In genomic region chr9:93857528-93857927, GRCh38 we compare ENCODE assay signal across 34 cellular contexts.
"Had no signal": no experiment of that assay in that cellular context is flagged by ENCODE, and none has a peak within 500 bp of the region (broad histone marks: within the 10 kb centered on the region; RNA-seq: fewer than 3 reads in every experiment).

No MANE protein-coding gene starts in this region.

- H3K4me3 ChIP-seq: ascending aorta, cardiac muscle cell had no signal

- H3K4me3 Mint-ChIP-seq: activated B cell treated with CpG ODN at 0.5 μM for 24 hours; activated CD4-positive, alpha-beta memory T cell treated with anti-CD3 and anti-CD28 coated beads for 36 hours; activated CD4-positive, alpha-beta T cell treated with anti-CD3 and anti-CD28 coated beads, Interleukin-2, amount 10 ng/mL, durations not matched to agents 24 days and 14 days; activated CD8-positive, alpha-beta T cell treated with anti-CD3 and anti-CD28 coated beads for 36 hours; activated naive CD4-positive, alpha-beta T cell treated with anti-CD3 and anti-CD28 coated beads, Interleukin-2, amount 10 ng/mL, durations not matched to agents 7 days and 5 days; activated naive CD4-positive, alpha-beta T cell treated with anti-CD3 and anti-CD28 coated beads, Interleukin-2, amount 50 U/mL, for 24 hours; activated naive CD8-positive, alpha-beta T cell; activated naive CD8-positive, alpha-beta T cell treated with anti-CD3 and anti-CD28 coated beads, Interleukin-2, amount 10 ng/mL, durations not matched to agents 7 days and 5 days; activated naive CD8-positive, alpha-beta T cell treated with anti-CD3 and anti-CD28 coated beads, Interleukin-2, amount 50 U/mL, for 24 hours; activated T-cell treated with anti-CD3 and anti-CD28 coated beads, Interleukin-2, amount 50 U/mL, for 24 hours; brain; central memory CD8-positive, alpha-beta T cell; T-helper 1 cell treated with Interleukin-12 subunit alpha and Interleukin-12 subunit beta and Interleukin-4 antibody, amounts not matched to agents 30 μg/mL and 1 μg/mL, for 36 hours; T-helper 2 cell treated with Interferon-gamma antibody and Interleukin-4, amounts not matched to agents 5 μg/mL and 100 μg/mL, for 36 hours had no signal

- H3K27ac Mint-ChIP-seq: activated B cell treated with CpG ODN at 0.5 μM for 24 hours; activated CD4-positive, alpha-beta memory T cell treated with anti-CD3 and anti-CD28 coated beads for 36 hours; activated CD4-positive, alpha-beta T cell treated with anti-CD3 and anti-CD28 coated beads, Interleukin-2, amount 10 ng/mL, durations not matched to agents 24 days and 14 days; activated CD8-positive, alpha-beta T cell treated with anti-CD3 and anti-CD28 coated beads for 36 hours; activated naive CD4-positive, alpha-beta T cell treated with anti-CD3 and anti-CD28 coated beads, Interleukin-2, amount 10 ng/mL, durations not matched to agents 7 days and 5 days; activated naive CD4-positive, alpha-beta T cell treated with anti-CD3 and anti-CD28 coated beads, Interleukin-2, amount 50 U/mL, for 24 hours; activated naive CD8-positive, alpha-beta T cell; activated naive CD8-positive, alpha-beta T cell treated with anti-CD3 and anti-CD28 coated beads, Interleukin-2, amount 10 ng/mL, durations not matched to agents 7 days and 5 days; activated naive CD8-positive, alpha-beta T cell treated with anti-CD3 and anti-CD28 coated beads, Interleukin-2, amount 50 U/mL, for 24 hours; activated T-cell treated with anti-CD3 and anti-CD28 coated beads, Interleukin-2, amount 50 U/mL, for 24 hours; activated T-helper 2 cell treated with anti-CD3 and anti-CD28 coated beads, Interferon-gamma antibody, Interleukin-2, Interleukin-4, amounts not matched to agents 10 μg/mL and 5 μg/mL and 100 μg/mL, durations not matched to agents 14 hours and 24 hours and 36 hours; brain; T-helper 1 cell treated with Interleukin-12 subunit alpha and Interleukin-12 subunit beta and Interleukin-4 antibody, amounts not matched to agents 30 μg/mL and 1 μg/mL, for 36 hours; T-helper 2 cell treated with Interferon-gamma antibody and Interleukin-4, amounts not matched to agents 5 μg/mL and 100 μg/mL, for 36 hours had no signal

- H3K27me3 ChIP-seq: ascending aorta had no signal

- H3K27ac ChIP-seq: ascending aorta, cardiac muscle cell, VCaP had no signal

- H3K9me3 ChIP-seq: ascending aorta had no signal

- ATAC-seq: activated CD8-positive, alpha-beta T cell treated with anti-CD3 and anti-CD28 coated beads for 36 hours; activated naive CD8-positive, alpha-beta T cell treated with anti-CD3 and anti-CD28 coated beads, Interleukin-2, amount 50 U/mL, for 24 hours had no signal

- DNase-seq: activated B cell treated with CpG ODN at 0.5 μM for 24 hours; activated CD4-positive, alpha-beta memory T cell treated with anti-CD3 and anti-CD28 coated beads for 36 hours; activated CD4-positive, alpha-beta T cell treated with anti-CD3 and anti-CD28 coated beads for 4 hours; activated CD4-positive, alpha-beta T cell treated with anti-CD3 and anti-CD28 coated beads, Interleukin-2, amount 10 ng/mL, durations not matched to agents 24 days and 14 days; activated CD4-positive, alpha-beta T cell treated with anti-CD3 and anti-CD28 coated beads, Interleukin-2, amount 50 U/mL, for 1 hour; activated CD4-positive, alpha-beta T cell treated with anti-CD3 and anti-CD28 coated beads, Interleukin-2, amount 50 U/mL, for 4 hours; activated CD4-positive, CD25-positive, alpha-beta regulatory T cell treated with anti-CD3 and anti-CD28 coated beads, Interleukin-2, amount 50 U/mL, for 72 hours; activated CD8-positive, alpha-beta memory T cell treated with anti-CD3 and anti-CD28 coated beads, Interleukin-2, amount 50 U/mL, for 48 hours; activated CD8-positive, alpha-beta T cell treated with anti-CD3 and anti-CD28 coated beads for 36 hours; activated effector memory CD4-positive, alpha-beta T cell treated with Interleukin-2 at 50 U/mL for 16 hours; activated gamma-delta T cell; activated naive CD4-positive, alpha-beta T cell treated with anti-CD3 and anti-CD28 coated beads, Interleukin-2, amount 10 ng/mL, durations not matched to agents 7 days and 5 days; activated naive CD4-positive, alpha-beta T cell treated with Interleukin-2 at 50 U/mL for 16 hours; activated naive CD8-positive, alpha-beta T cell treated with anti-CD3 and anti-CD28 coated beads, Interleukin-2, amount 10 ng/mL, durations not matched to agents 7 days and 5 days; activated naive CD8-positive, alpha-beta T cell treated with anti-CD3 and anti-CD28 coated beads, Interleukin-2, amount 50 U/mL, for 24 hours; activated T-cell treated with anti-CD3 and anti-CD28 coated beads, Interleukin-2, amount 50 U/mL, for 24 hours; activated T-cell treated with anti-CD3 and anti-CD28 coated beads, Interleukin-2, amount 50 U/mL, for 48 hours; amygdala; anterior cingulate cortex; caudate nucleus; cerebellar nuclear complex; T-helper 1 cell; T-helper 2 cell; T-helper 9 cell had no signal

- H3K9me3 Mint-ChIP-seq: activated CD4-positive, alpha-beta T cell treated with anti-CD3 and anti-CD28 coated beads, Interleukin-2, amount 10 ng/mL, durations not matched to agents 24 days and 14 days; activated naive CD4-positive, alpha-beta T cell treated with anti-CD3 and anti-CD28 coated beads, Interleukin-2, amount 10 ng/mL, durations not matched to agents 7 days and 5 days; activated naive CD8-positive, alpha-beta T cell treated with anti-CD3 and anti-CD28 coated beads, Interleukin-2, amount 10 ng/mL, durations not matched to agents 7 days and 5 days; activated T-helper 2 cell treated with anti-CD3 and anti-CD28 coated beads, Interferon-gamma antibody, Interleukin-2, Interleukin-4, amounts not matched to agents 10 μg/mL and 5 μg/mL and 100 μg/mL, durations not matched to agents 14 hours and 24 hours and 36 hours; T-helper 1 cell treated with Interleukin-12 subunit alpha and Interleukin-12 subunit beta and Interleukin-4 antibody, amounts not matched to agents 30 μg/mL and 1 μg/mL, for 36 hours; T-helper 2 cell treated with Interferon-gamma antibody and Interleukin-4, amounts not matched to agents 5 μg/mL and 100 μg/mL, for 36 hours had no signal

- H3K4me1 Mint-ChIP-seq: activated B cell treated with CpG ODN at 0.5 μM for 24 hours; activated CD4-positive, alpha-beta T cell treated with anti-CD3 and anti-CD28 coated beads, Interleukin-2, amount 10 ng/mL, durations not matched to agents 24 days and 14 days; activated naive CD4-positive, alpha-beta T cell treated with anti-CD3 and anti-CD28 coated beads, Interleukin-2, amount 10 ng/mL, durations not matched to agents 7 days and 5 days; activated naive CD4-positive, alpha-beta T cell treated with anti-CD3 and anti-CD28 coated beads, Interleukin-2, amount 50 U/mL, for 24 hours; activated naive CD8-positive, alpha-beta T cell treated with anti-CD3 and anti-CD28 coated beads, Interleukin-2, amount 10 ng/mL, durations not matched to agents 7 days and 5 days; activated naive CD8-positive, alpha-beta T cell treated with anti-CD3 and anti-CD28 coated beads, Interleukin-2, amount 50 U/mL, for 24 hours; brain; central memory CD8-positive, alpha-beta T cell had no signal

- H3K4me1 ChIP-seq: ascending aorta had no signal

- H3K36me3 Mint-ChIP-seq: activated CD4-positive, alpha-beta memory T cell treated with anti-CD3 and anti-CD28 coated beads for 36 hours; activated naive CD4-positive, alpha-beta T cell treated with anti-CD3 and anti-CD28 coated beads, Interleukin-2, amount 10 ng/mL, durations not matched to agents 7 days and 5 days; brain had no signal

- H3K36me3 ChIP-seq: ascending aorta, cardiac muscle cell had no signal
